Comparison of ENCODE assay signal across 1 cellular context in genomic region chr16:57531253-57531575, GRCh38.
TF ChIP-seq lines count a peak whose summit lies in the region.

No MANE protein-coding gene starts in this region.

TF ChIP-seq in HCT116, 20 proteins besides CTCF, POLR2A, EP300 and RAD21 (continued from another document):
- no peak for TF ChIP-seq CEBPB (IDR thresholded peaks at IDR 0.05; ENCODE audit: low read depth)
TF ChIP-seq in HCT116: peak in this region for 0.
